In the genomic region with DNA sequence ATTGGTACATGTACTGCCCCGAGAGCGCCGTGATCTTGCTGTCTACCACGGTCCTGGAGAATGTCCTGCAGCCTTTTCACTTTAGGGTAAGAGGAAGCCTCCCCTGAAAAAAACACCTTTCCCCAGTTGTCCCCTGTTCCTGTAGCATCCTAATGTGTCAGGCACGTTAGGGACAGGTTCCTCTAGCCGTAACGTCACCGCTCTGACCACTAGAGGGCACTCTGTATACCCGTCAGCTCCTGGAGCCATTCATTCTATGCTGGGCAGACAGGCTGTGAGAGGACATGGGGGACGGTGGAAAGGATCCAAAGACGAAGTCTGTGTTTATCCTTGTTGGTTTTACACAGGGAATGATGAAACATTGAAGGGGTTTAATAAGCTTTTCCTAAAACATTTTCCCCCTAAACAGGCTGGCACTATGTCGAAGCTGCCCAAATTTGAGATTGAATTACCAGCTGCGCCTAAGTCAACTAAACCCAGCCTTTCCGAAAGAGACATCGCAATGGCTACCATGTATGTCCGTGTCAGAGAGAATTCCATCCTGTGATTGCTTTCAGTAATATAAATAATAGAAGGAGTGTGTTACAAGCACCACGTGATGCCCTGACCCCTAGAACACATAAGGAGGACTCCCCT, we compare ENCODE assay signal across 8 cellular contexts. TPM values are rescaled to one million over a fixed set of nuclear protein-coding genes. Genes with fewer than 3 reads are reported as not detected.
A peak's percentile ranks its signal among the peaks of the same experiment; 100 is the strongest.
DNase-seq lines count a peak whose midpoint lies in the region; ATAC-seq and TF ChIP-seq lines count a peak whose summit lies in the region.

No MANE protein-coding gene starts in this region.

- H3K27ac Mint-ChIP-seq in activated CD8-positive, alpha-beta T cell treated with anti-CD3 and anti-CD28 coated beads for 36 hours = peak overlapping the region; percentile 52

- peaks cover 38% of the 10 kb centered on the region for H3K36me3 Mint-ChIP-seq in activated CD8-positive, alpha-beta T cell treated with anti-CD3 and anti-CD28 coated beads for 36 hours (ENCODE audit: low read depth)

- no peaks in the 10 kb centered on the region for H3K27me3 ChIP-seq in BJ (ENCODE audit: control insufficient read depth, insufficient read depth, low read length)

- ATAC-seq in HG03460 (IDR thresholded peaks at IDR 0.05; ENCODE audit: unreplicated experiment) = peak; percentile 86
- ATAC-seq in activated CD8-positive, alpha-beta T cell treated with anti-CD3 and anti-CD28 coated beads for 36 hours = peak; percentile 99

- CTCF ChIA-PET in BJ (lab: Yijun Ruan, JAX) = interaction anchor here (0.7 to 3.5 kb wide), 26 partner anchors 10 to 603 kb away, joined by 3 to 24 read pairs (median 5); a partner anchor contains a TSS
- CTCF ChIA-PET in activated CD8-positive, alpha-beta T cell treated with anti-CD3 and anti-CD28 coated beads for 36 hours (lab: Charles Lee) = interaction anchor here (0.6 to 3.2 kb wide), 41 partner anchors 8 to 564 kb away, joined by 3 to 44 read pairs (median 4); no protein-coding TSS in a partner anchor

- H3K4me3 ChIP-seq in BJ (ENCODE audit: low read depth, low read length) = no peak overlapping the region

- TF ChIP-seq CTCF in BJ (IDR thresholded peaks at IDR 0.05; ENCODE audit: insufficient read depth, low read depth, low read length) = peak; percentile 95
- TF ChIP-seq CTCF in activated CD8-positive, alpha-beta T cell treated with anti-CD3 and anti-CD28 coated beads for 36 hours (IDR thresholded peaks at IDR 0.05) = peak; percentile 82

- peaks cover 12% of the 10 kb centered on the region for H3K36me3 ChIP-seq in BJ (ENCODE audit: control insufficient read depth, insufficient read depth, low read length)

- H3K4me1 Mint-ChIP-seq in activated CD8-positive, alpha-beta T cell treated with anti-CD3 and anti-CD28 coated beads for 36 hours (ENCODE audit: low read depth) = peaks cover 10% of the 10 kb centered on the region

- no peaks in the 10 kb centered on the region for H3K27me3 Mint-ChIP-seq in activated CD8-positive, alpha-beta T cell treated with anti-CD3 and anti-CD28 coated beads for 36 hours

- intact Hi-C loops in activated CD8-positive, alpha-beta T cell treated with anti-CD3 and anti-CD28 coated beads for 36 hours (cut with micrococcal nuclease) = loop anchor here (5.0 to 10.0 kb wide), 2 partner anchors 71 to 289 kb away; a partner anchor contains a TSS

- no peak for DNase-seq in BJ (ENCODE audit: low read depth)
- DNase-seq in GM19240 (ENCODE audit: insufficient read length, low spot score) = peak; percentile 52
- DNase-seq in NCI-H82 (lab: John Stamatoyannopoulos, UW) = peak; percentile 87
- peak; percentile 85 for DNase-seq in activated CD8-positive, alpha-beta T cell treated with anti-CD3 and anti-CD28 coated beads for 36 hours
- peak; percentile 51 for DNase-seq in effector CD8-positive, alpha-beta T cell (lab: John Stamatoyannopoulos, UW)
- DNase-seq in medulla oblongata (ENCODE audit: extremely low spot score) = peak; percentile 95
- DNase-seq in stimulated activated CD8-positive, alpha-beta memory T cell treated with anti-CD3 and anti-CD28 coated beads, Interleukin-15, amount 100 ng/mL, for 48 hours (ENCODE audit: low read depth in 2 of 2) = peak; percentile 49

- no peaks in the 10 kb centered on the region for H3K9me3 Mint-ChIP-seq in activated CD8-positive, alpha-beta T cell treated with anti-CD3 and anti-CD28 coated beads for 36 hours

- POLR2A ChIA-PET in BJ (lab: Charles Lee) = no interaction called here
- POLR2A ChIA-PET in activated CD8-positive, alpha-beta T cell treated with anti-CD3 and anti-CD28 coated beads for 36 hours (lab: Charles Lee) = interaction anchor here (0.8 to 1.5 kb wide), 2 partner anchors 13 to 34 kb away, joined by 3 to 4 read pairs; no protein-coding TSS in a partner anchor

- H3K4me3 Mint-ChIP-seq in activated CD8-positive, alpha-beta T cell treated with anti-CD3 and anti-CD28 coated beads for 36 hours = no peak overlapping the region

RNA-seq across cellular contexts. Expression of a gene that starts 12.7 kb away (rescaled TPM):
- polyA plus RNA-seq in BJ (2011; rRNA removed) = 10.8 and 15.1 TPM in 2 replicates
- polyA minus RNA-seq in BJ (2011; rRNA and poly(A)+ RNA removed) = 10.1 and 12.5 TPM in 2 replicates
- 10 to 100 TPM; 26.1 to 28.5 TPM for total RNA-seq in activated CD8-positive, alpha-beta T cell treated with anti-CD3 and anti-CD28 coated beads for 36 hours
